16 cellular contexts compared by ENCODE assay signal in the genomic region with DNA sequence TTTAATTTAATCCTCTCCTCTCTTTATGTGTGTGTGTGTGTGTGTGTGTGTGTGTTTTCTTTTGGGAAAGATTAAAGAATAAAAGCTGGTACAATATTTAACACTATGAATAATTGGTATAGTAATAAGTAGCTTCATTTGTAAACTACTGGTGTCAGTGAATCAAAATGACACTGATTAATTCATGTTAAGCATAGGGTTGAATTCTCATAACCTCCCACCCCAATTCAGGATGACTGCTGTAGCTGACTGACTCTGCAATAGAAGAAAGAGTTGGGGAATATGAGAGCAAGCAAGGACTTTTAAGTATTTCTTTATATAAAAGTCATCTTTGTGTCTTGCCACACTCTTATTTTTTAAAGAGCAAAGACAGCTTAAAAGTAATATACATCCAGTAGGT. TPM values are rescaled to one million over a fixed set of nuclear protein-coding genes. Genes with fewer than 3 reads are reported as not detected.
DNase-seq lines count a peak whose midpoint lies in the region; ATAC-seq and TF ChIP-seq lines count a peak whose summit lies in the region.
"Had no signal": no experiment of that assay in that cellular context is flagged by ENCODE, and none has a peak within 500 bp of the region (broad histone marks: within the 10 kb centered on the region; RNA-seq: fewer than 3 reads in every experiment).

No MANE protein-coding gene starts in this region.

- H3K4me3 Mint-ChIP-seq in activated CD8-positive, alpha-beta T cell treated with anti-CD3 and anti-CD28 coated beads for 36 hours: no peak overlapping the region
- no peak overlapping the region for H3K4me3 Mint-ChIP-seq in activated CD8-positive, alpha-beta T cell treated with anti-CD3 and anti-CD28 coated beads, Interleukin-2, amount 10 ng/mL, durations not matched to agents 7 days and 5 days
- H3K4me3 Mint-ChIP-seq in CD4-positive, CD25-positive, alpha-beta regulatory T cell: no peak overlapping the region
- no peak overlapping the region for H3K4me3 Mint-ChIP-seq in CD8-positive, alpha-beta memory T cell
- H3K4me3 Mint-ChIP-seq in memory B cell: no peak overlapping the region
- H3K4me3 Mint-ChIP-seq: B cell; CD8-positive, alpha-beta T cell; H9 had no signal

- peaks cover 45% of the 10 kb centered on the region for H3K4me1 Mint-ChIP-seq in activated CD8-positive, alpha-beta T cell treated with anti-CD3 and anti-CD28 coated beads for 36 hours (ENCODE audit: low read depth)
- peaks cover 10% of the 10 kb centered on the region for H3K4me1 Mint-ChIP-seq in activated CD8-positive, alpha-beta T cell treated with anti-CD3 and anti-CD28 coated beads, Interleukin-2, amount 10 ng/mL, durations not matched to agents 7 days and 5 days (ENCODE audit: low read depth)
- peaks cover 24 to 47% (median 41%) of the 10 kb centered on the region in 4 donors for H3K4me1 Mint-ChIP-seq in CD4-positive, CD25-positive, alpha-beta regulatory T cell
- H3K4me1 Mint-ChIP-seq in CD8-positive, alpha-beta memory T cell: peaks cover 40 to 67% (median 61%) of the 10 kb centered on the region in 3 donors
- H3K4me1 Mint-ChIP-seq in memory B cell: peaks cover 13% of the 10 kb centered on the region
- H3K4me1 Mint-ChIP-seq: B cell, H9 had no signal

- H3K36me3 Mint-ChIP-seq in activated CD8-positive, alpha-beta T cell treated with anti-CD3 and anti-CD28 coated beads for 36 hours (ENCODE audit: low read depth): peaks cover 67% of the 10 kb centered on the region
- peaks cover 70% of the 10 kb centered on the region for H3K36me3 Mint-ChIP-seq in activated CD8-positive, alpha-beta T cell treated with anti-CD3 and anti-CD28 coated beads, Interleukin-2, amount 10 ng/mL, durations not matched to agents 7 days and 5 days (ENCODE audit: low read depth)
- peaks cover 61% of the 10 kb centered on the region for H3K36me3 Mint-ChIP-seq in CD4-positive, CD25-positive, alpha-beta regulatory T cell
- peaks cover 30 to 86% (median 36%) of the 10 kb centered on the region in 3 donors for H3K36me3 Mint-ChIP-seq in CD8-positive, alpha-beta memory T cell
- peaks cover 48% of the 10 kb centered on the region for H3K36me3 Mint-ChIP-seq in memory B cell

- H3K27ac ChIP-seq in CD4-positive, CD25-positive, alpha-beta regulatory T cell (ENCODE audit: insufficient read depth, low read length, poor library complexity, severe bottlenecking): no peak overlapping the region
- no peak overlapping the region for H3K27ac ChIP-seq in CD8-positive, alpha-beta memory T cell (ENCODE audit: low read depth, low read length)

- CTCF ChIA-PET in activated CD8-positive, alpha-beta T cell treated with anti-CD3 and anti-CD28 coated beads for 36 hours (lab: Charles Lee): interaction anchor here (0.7 to 3.0 kb wide), 8 partner anchors 13 to 449 kb away, joined by 3 to 16 read pairs (median 4); a partner anchor contains a TSS
- CTCF ChIA-PET in activated CD8-positive, alpha-beta T cell treated with anti-CD3 and anti-CD28 coated beads, Interleukin-2, amount 10 ng/mL, durations not matched to agents 7 days and 5 days (lab: Charles Lee): interaction anchor here (1.1 to 4.5 kb wide), 5 partner anchors 12 to 449 kb away, joined by 3 to 21 read pairs (median 5); no protein-coding TSS in a partner anchor
- CTCF ChIA-PET in CD8-positive, alpha-beta memory T cell (lab: Charles Lee): interaction anchor here (0.9 to 1.7 kb wide), 2 partner anchors 330 to 400 kb away, joined by 3 to 7 read pairs; no protein-coding TSS in a partner anchor

- intact Hi-C loops in activated CD8-positive, alpha-beta T cell treated with anti-CD3 and anti-CD28 coated beads for 36 hours (cut with micrococcal nuclease): no loop called here

- no peak overlapping the region for H3K4me3 ChIP-seq in CD4-positive, CD25-positive, alpha-beta regulatory T cell (ENCODE audit: low read depth, low read length)
- no peak overlapping the region for H3K4me3 ChIP-seq in CD8-positive, alpha-beta memory T cell (ENCODE audit: low read length)

- TF ChIP-seq CTCF in activated CD8-positive, alpha-beta T cell treated with anti-CD3 and anti-CD28 coated beads for 36 hours (IDR thresholded peaks at IDR 0.05): no peak

- no peaks in the 10 kb centered on the region for H3K4me1 ChIP-seq in CD4-positive, CD25-positive, alpha-beta regulatory T cell (ENCODE audit: control insufficient read depth, insufficient read depth, low read length, poor library complexity, severe bottlenecking)
- peaks cover 4% of the 10 kb centered on the region for H3K4me1 ChIP-seq in CD8-positive, alpha-beta memory T cell (ENCODE audit: insufficient read depth, low read length)
- H3K4me1 ChIP-seq: Caco-2 had no signal

- ATAC-seq in activated CD8-positive, alpha-beta T cell treated with anti-CD3 and anti-CD28 coated beads for 36 hours: peak; percentile 49
- no peak for ATAC-seq in activated CD8-positive, alpha-beta T cell treated with anti-CD3 and anti-CD28 coated beads, Interleukin-2, amount 10 ng/mL, durations not matched to agents 7 days and 5 days
- no peak for ATAC-seq in CD4-positive, CD25-positive, alpha-beta regulatory T cell (ENCODE audit: low read depth in 2 of 2)
- no peak for ATAC-seq in memory B cell (ENCODE audit: low read depth)
- ATAC-seq: CD8-positive, alpha-beta T cell had no signal

- POLR2A ChIA-PET in activated CD8-positive, alpha-beta T cell treated with anti-CD3 and anti-CD28 coated beads for 36 hours (lab: Charles Lee): interaction anchor here (0.6 to 1.8 kb wide), 3 partner anchors 12 to 638 kb away, joined by 3 to 7 read pairs (median 3); no protein-coding TSS in a partner anchor
- POLR2A ChIA-PET in activated CD8-positive, alpha-beta T cell treated with anti-CD3 and anti-CD28 coated beads, Interleukin-2, amount 10 ng/mL, durations not matched to agents 7 days and 5 days (lab: Charles Lee): interaction anchor here (1.0 to 1.6 kb wide), 2 partner anchors 13 to 379 kb away, joined by 4 to 8 read pairs; a partner anchor contains a TSS
- POLR2A ChIA-PET in CD8-positive, alpha-beta memory T cell (lab: Charles Lee): interaction anchor here (0.6 kb wide), 1 partner anchor 101 kb away, joined by 3 read pairs; no protein-coding TSS in a partner anchor

- no peak for DNase-seq in activated CD8-positive, alpha-beta T cell treated with anti-CD3 and anti-CD28 coated beads for 36 hours
- no peak for DNase-seq in activated CD8-positive, alpha-beta T cell treated with anti-CD3 and anti-CD28 coated beads, Interleukin-2, amount 10 ng/mL, durations not matched to agents 7 days and 5 days
- no peak for DNase-seq in CD4-positive, CD25-positive, alpha-beta regulatory T cell
- no peak for DNase-seq in CD8-positive, alpha-beta memory T cell
- DNase-seq in memory B cell (ENCODE audit: low spot score in 2 of 2) (no peak), NCI-H146 (lab: John Stamatoyannopoulos, UW) (no peak), NCI-H345 (lab: John Stamatoyannopoulos, UW) (no peak), NCI-H524 (lab: John Stamatoyannopoulos, UW) (no peak)
- DNase-seq: C1 segment of cervical spinal cord; Caco-2; CD8-positive, alpha-beta T cell; DND-41; GDM1; GOT3; H9 had no signal

- no peaks in the 10 kb centered on the region for H3K27me3 Mint-ChIP-seq in activated CD8-positive, alpha-beta T cell treated with anti-CD3 and anti-CD28 coated beads for 36 hours
- H3K27me3 Mint-ChIP-seq in activated CD8-positive, alpha-beta T cell treated with anti-CD3 and anti-CD28 coated beads, Interleukin-2, amount 10 ng/mL, durations not matched to agents 7 days and 5 days (ENCODE audit: low read depth): no peaks in the 10 kb centered on the region
- H3K27me3 Mint-ChIP-seq in CD4-positive, CD25-positive, alpha-beta regulatory T cell: no peaks in the 10 kb centered on the region
- peaks cover 0 to 1% of the 10 kb centered on the region in 2 donors for H3K27me3 Mint-ChIP-seq in CD8-positive, alpha-beta memory T cell
- H3K27me3 Mint-ChIP-seq in memory B cell: no peaks in the 10 kb centered on the region
- H3K27me3 Mint-ChIP-seq: B cell had no signal

- H3K9me3 Mint-ChIP-seq in activated CD8-positive, alpha-beta T cell treated with anti-CD3 and anti-CD28 coated beads for 36 hours: peaks cover 3% of the 10 kb centered on the region
- peaks cover 7% of the 10 kb centered on the region for H3K9me3 Mint-ChIP-seq in activated CD8-positive, alpha-beta T cell treated with anti-CD3 and anti-CD28 coated beads, Interleukin-2, amount 10 ng/mL, durations not matched to agents 7 days and 5 days (ENCODE audit: insufficient read depth)
- H3K9me3 Mint-ChIP-seq in CD4-positive, CD25-positive, alpha-beta regulatory T cell: peaks cover 0 to 2% (median 0%) of the 10 kb centered on the region in 7 donors
- no peaks in the 10 kb centered on the region for H3K9me3 Mint-ChIP-seq in CD8-positive, alpha-beta memory T cell
- peaks cover 4% of the 10 kb centered on the region for H3K9me3 Mint-ChIP-seq in memory B cell

- H3K9me3 ChIP-seq in CD4-positive, CD25-positive, alpha-beta regulatory T cell (ENCODE audit: control insufficient read depth in 2 of 2, low read length in 2 of 2): peaks cover 0 to 2% of the 10 kb centered on the region in 2 experiments
- no peaks in the 10 kb centered on the region for H3K9me3 ChIP-seq in CD8-positive, alpha-beta memory T cell (ENCODE audit: low read length)
- H3K9me3 ChIP-seq: Caco-2 had no signal

- peaks cover 93% of the 10 kb centered on the region for H3K36me3 ChIP-seq in CD4-positive, CD25-positive, alpha-beta regulatory T cell (ENCODE audit: control insufficient read depth, insufficient read depth, low read length)
- H3K36me3 ChIP-seq in CD8-positive, alpha-beta memory T cell (ENCODE audit: insufficient read depth, low read length): peaks cover 33% of the 10 kb centered on the region

- H3K27me3 ChIP-seq in CD4-positive, CD25-positive, alpha-beta regulatory T cell (ENCODE audit: control insufficient read depth, insufficient read depth, low read length): no peaks in the 10 kb centered on the region
- H3K27me3 ChIP-seq in CD8-positive, alpha-beta memory T cell (ENCODE audit: insufficient read depth, low read length, poor library complexity, severe bottlenecking): no peaks in the 10 kb centered on the region

- no peak overlapping the region for H3K27ac Mint-ChIP-seq in activated CD8-positive, alpha-beta T cell treated with anti-CD3 and anti-CD28 coated beads for 36 hours
- no peak overlapping the region for H3K27ac Mint-ChIP-seq in activated CD8-positive, alpha-beta T cell treated with anti-CD3 and anti-CD28 coated beads, Interleukin-2, amount 10 ng/mL, durations not matched to agents 7 days and 5 days
- peak overlapping the region in 2 of 3 donors; percentile 67 to 89 for H3K27ac Mint-ChIP-seq in CD4-positive, CD25-positive, alpha-beta regulatory T cell
- peak overlapping the region in 5 of 8 donors; percentile 4 to 84 (median 37) for H3K27ac Mint-ChIP-seq in CD8-positive, alpha-beta memory T cell
- peak overlapping the region; percentile 81 for H3K27ac Mint-ChIP-seq in memory B cell
- H3K27ac Mint-ChIP-seq: B cell; CD8-positive, alpha-beta T cell; H9 had no signal

RNA-seq across cellular contexts. Expression of a gene that starts 13.1 kb away (rescaled TPM):
- total RNA-seq in activated CD8-positive, alpha-beta T cell treated with anti-CD3 and anti-CD28 coated beads for 36 hours: 10 to 100 TPM; 32.0 to 36.1 TPM
- 10 to 100 TPM; 28.8 to 30.0 TPM for total RNA-seq in activated CD8-positive, alpha-beta T cell treated with anti-CD3 and anti-CD28 coated beads, Interleukin-2, amount 10 ng/mL, durations not matched to agents 7 days and 5 days
- total RNA-seq in CD4-positive, CD25-positive, alpha-beta regulatory T cell: 29.1 TPM
- polyA plus RNA-seq in CD4-positive, CD25-positive, alpha-beta regulatory T cell: 10 to 100 TPM; 12.8 to 16.8 (median 13.9) TPM
- total RNA-seq in CD8-positive, alpha-beta memory T cell: 10 to 100 TPM; 47.0 to 47.4 TPM
- 12.7 TPM for polyA plus RNA-seq in CD8-positive, alpha-beta memory T cell

RNA-seq across cellular contexts. Expression of a gene that starts 14.4 kb away (rescaled TPM):
- 1 to 10 TPM; 4.1 to 5.7 TPM for total RNA-seq in activated CD8-positive, alpha-beta T cell treated with anti-CD3 and anti-CD28 coated beads for 36 hours
- 1 to 10 TPM; 2.0 to 2.6 TPM for total RNA-seq in activated CD8-positive, alpha-beta T cell treated with anti-CD3 and anti-CD28 coated beads, Interleukin-2, amount 10 ng/mL, durations not matched to agents 7 days and 5 days
- 1.6 TPM for total RNA-seq in CD4-positive, CD25-positive, alpha-beta regulatory T cell
- polyA plus RNA-seq in CD4-positive, CD25-positive, alpha-beta regulatory T cell: 1 to 10 TPM in 2 of 4 donors, under 1 TPM in 2; 0.91 to 2.7 (median 1.3) TPM
- 10 to 100 TPM; 11.5 to 12.9 TPM for total RNA-seq in CD8-positive, alpha-beta memory T cell
- 3.2 TPM for polyA plus RNA-seq in CD8-positive, alpha-beta memory T cell

Comparison
In these comparisons a context has a peak if more than half of its experiments do, and no peak if none do; other contexts are left out.
1. H3K27ac Mint-ChIP-seq: peak in CD4-positive, CD25-positive, alpha-beta regulatory T cell (2 of 3), CD8-positive, alpha-beta memory T cell (5 of 8) and memory B cell (single experiment); none in activated CD8-positive, alpha-beta T cell treated with anti-CD3 and anti-CD28 coated beads for 36 hours (single experiment) and activated CD8-positive, alpha-beta T cell treated with anti-CD3 and anti-CD28 coated beads, Interleukin-2, amount 10 ng/mL, durations not matched to agents 7 days and 5 days (single experiment).